In genomic region chr13:95338905-95339304, GRCh38 we compare ENCODE assay signal across 19 cellular contexts. TPM values are rescaled to one million over a fixed set of nuclear protein-coding genes. Genes with fewer than 3 reads are reported as not detected.
DNase-seq lines count a peak whose midpoint lies in the region; ATAC-seq and TF ChIP-seq lines count a peak whose summit lies in the region.
"Had no signal": no experiment of that assay in that cellular context is flagged by ENCODE, and none has a peak within 500 bp of the region (broad histone marks: within the 10 kb centered on the region; RNA-seq: fewer than 3 reads in every experiment).

No MANE protein-coding gene starts in this region.

- DNase-seq in HCT116 (ENCODE audit: low read depth, low spot score) (no peak), sigmoid colon (peak; percentile 80), smooth muscle cell (lab: John Stamatoyannopoulos, UW; ENCODE audit: unreplicated experiment) (no peak), NCI-H748 (lab: John Stamatoyannopoulos, UW; ENCODE audit: unreplicated experiment) (no peak), NK-92 (lab: John Stamatoyannopoulos, UW; ENCODE audit: unreplicated experiment) (no peak)
- DNase-seq: Caco-2; CD4-positive, CD25-positive, alpha-beta regulatory T cell; CD8-positive, alpha-beta T cell; DMS153; DND-41; GM23248; H7; HCEC 1CT had no signal

- H3F3A ChIP-seq in smooth muscle cell (ENCODE audit: low read depth), result no peaks in the 10 kb centered on the region

- no peaks in the 10 kb centered on the region for H3K27me3 Mint-ChIP-seq in nephron (ENCODE audit: low read depth)
- H3K27me3 Mint-ChIP-seq: CD4-positive, CD25-positive, alpha-beta regulatory T cell had no signal

- 81 to 84% methylated on average over 3 of the region's 3 CpGs for WGBS in sigmoid colon, 2 donors
- WGBS in smooth muscle cell (ENCODE audit: low lambda C conversion rate), result 90% methylated on average over 3 of the region's 3 CpGs

- H3K9me3 ChIP-seq in HCT116 (ENCODE audit: control insufficient read depth in 1 of 2, insufficient read depth in 1 of 2, low read depth in 1 of 2, low read length in 2 of 2) (no peaks in the 10 kb centered on the region), sigmoid colon (no peaks in the 10 kb centered on the region), smooth muscle cell (replicated peaks; ENCODE audit: low read depth) (no peaks in the 10 kb centered on the region)
- H3K9me3 ChIP-seq: BLaER1, Caco-2 had no signal

- TF ChIP-seq POLR2A in HCT116 (IDR thresholded peaks at IDR 0.05; ENCODE audit: borderline replicate concordance, extremely low read depth, insufficient read depth, insufficient read length) (no peak), sigmoid colon (IDR thresholded peaks at IDR 0.05) (no peak)

- H3K27ac ChIP-seq in HCT116 (ENCODE audit: low read depth, low read length), result no peak overlapping the region
- H3K27ac ChIP-seq in sigmoid colon, result peak overlapping the region in 3 of 4 donors; percentile 49 to 81 (median 61)
- no peak overlapping the region for H3K27ac ChIP-seq in smooth muscle cell (ENCODE audit: low read depth)
- H3K27ac ChIP-seq: 22Rv1, BLaER1, C4-2B, GM23248 had no signal

- POLR2A ChIA-PET in HCT116 (lab: Charles Lee), result no interaction called here

- CTCF ChIA-PET in HCT116 (lab: Charles Lee), result no interaction called here

- H3K79me2 ChIP-seq in HCT116 (ENCODE audit: insufficient read depth, low read length) (no peaks in the 10 kb centered on the region), smooth muscle cell (ENCODE audit: low read depth) (no peaks in the 10 kb centered on the region)

- intact Hi-C loops in HCT116 (cut with micrococcal nuclease) (no loop called here), sigmoid colon (cut with DNase I) (loop anchor here (2.0 kb wide), 1 partner anchor 42 kb away; no protein-coding TSS in a partner anchor)

- H3K4me1 ChIP-seq in HCT116 (ENCODE audit: control insufficient read depth in 1 of 2, insufficient read depth in 2 of 2, low read length in 2 of 2), result peaks cover 11 to 28% of the 10 kb centered on the region in 2 experiments
- peaks cover 0 to 58% (median 26%) of the 10 kb centered on the region in 4 donors for H3K4me1 ChIP-seq in sigmoid colon
- no peaks in the 10 kb centered on the region for H3K4me1 ChIP-seq in smooth muscle cell (ENCODE audit: low read depth)
- H3K4me1 ChIP-seq: BLaER1, Caco-2 had no signal

- H3K9ac ChIP-seq in HCT116 (ENCODE audit: low read length), result no peak overlapping the region
- H3K9ac ChIP-seq in smooth muscle cell (ENCODE audit: low read depth), result no peak overlapping the region
- H3K9ac ChIP-seq: BLaER1, GM23248 had no signal

- ATAC-seq in HCT116, result no peak
- ATAC-seq: CD8-positive, alpha-beta T cell; GM12878 had no signal

- no peaks in the 10 kb centered on the region for H3K27me3 ChIP-seq in HCT116 (ENCODE audit: insufficient read depth, low read length)
- no peaks in the 10 kb centered on the region for H3K27me3 ChIP-seq in sigmoid colon
- no peaks in the 10 kb centered on the region for H3K27me3 ChIP-seq in smooth muscle cell (ENCODE audit: low read depth)
- H3K27me3 ChIP-seq: BLaER1 had no signal

- RAD21 ChIA-PET in HCT116 (lab: Charles Lee; ENCODE audit: low non-redundant PET in 1 of 2, low total read pairs in 2 of 2, uncharacterized antibody in 2 of 2, unreplicated experiment in 2 of 2), result no interaction called here

- no peak for TF ChIP-seq RAD21 in HCT116 (IDR thresholded peaks at IDR 0.05; ENCODE audit: low read depth)

- H3K4me3 Mint-ChIP-seq in nephron, result no peak overlapping the region
- H3K4me3 Mint-ChIP-seq: B cell; CD4-positive, CD25-positive, alpha-beta regulatory T cell; CD8-positive, alpha-beta T cell had no signal

- H3K36me3 Mint-ChIP-seq in nephron (ENCODE audit: low read depth), result no peaks in the 10 kb centered on the region
- H3K36me3 Mint-ChIP-seq: CD4-positive, CD25-positive, alpha-beta regulatory T cell; CD8-positive, alpha-beta T cell had no signal

- peak overlapping the region; percentile 63 for H2AFZ ChIP-seq in HCT116 (ENCODE audit: low read depth, low read length, poor library complexity, severe bottlenecking)
- no peak overlapping the region for H2AFZ ChIP-seq in smooth muscle cell (ENCODE audit: low read depth)
- H2AFZ ChIP-seq: GM23248 had no signal

- no peak overlapping the region for H3K4me3 ChIP-seq in HCT116 (replicated peaks in 1 of 2; ENCODE audit: low read depth in 1 of 2, low read length in 2 of 2)
- no peak overlapping the region for H3K4me3 ChIP-seq in sigmoid colon
- H3K4me3 ChIP-seq in smooth muscle cell, result no peak overlapping the region
- H3K4me3 ChIP-seq: BLaER1, GM12878, GM23248 had no signal

- H3K9me3 Mint-ChIP-seq in nephron, result no peaks in the 10 kb centered on the region
- H3K9me3 Mint-ChIP-seq: CD8-positive, alpha-beta T cell had no signal

- H3K9me2 ChIP-seq in HCT116 (ENCODE audit: insufficient read depth), result no peaks in the 10 kb centered on the region

- H3K36me3 ChIP-seq in HCT116 (ENCODE audit: control insufficient read depth in 1 of 2, insufficient read depth in 2 of 2, low read length in 2 of 2), result no peaks in the 10 kb centered on the region
- no peaks in the 10 kb centered on the region for H3K36me3 ChIP-seq in sigmoid colon
- no peaks in the 10 kb centered on the region for H3K36me3 ChIP-seq in smooth muscle cell (ENCODE audit: low read depth)
- H3K36me3 ChIP-seq: BLaER1 had no signal

- H4K20me1 ChIP-seq in HCT116 (ENCODE audit: insufficient read depth) (no peaks in the 10 kb centered on the region), smooth muscle cell (ENCODE audit: low read depth) (no peaks in the 10 kb centered on the region)
- H4K20me1 ChIP-seq: BLaER1 had no signal

- BruUV-seq in HCT116 (replicated peaks; lab: Mats Ljungman, UMichigan), result no TSS peak

- peak; percentile 40 to 95 (median 70) for TF ChIP-seq EP300 in sigmoid colon (IDR thresholded peaks at IDR 0.05)

- peak overlapping the region; percentile 35 to 90 (median 78) for H3K27ac Mint-ChIP-seq in nephron
- H3K27ac Mint-ChIP-seq: B cell; CD4-positive, CD25-positive, alpha-beta regulatory T cell; CD8-positive, alpha-beta T cell had no signal

- no peak overlapping the region for H3K4me2 ChIP-seq in HCT116 (ENCODE audit: low read length)
- H3K4me2 ChIP-seq in smooth muscle cell, result no peak overlapping the region
- H3K4me2 ChIP-seq: BLaER1 had no signal

- H3K4me1 Mint-ChIP-seq in nephron, result peaks cover 30% of the 10 kb centered on the region
- H3K4me1 Mint-ChIP-seq: B cell; CD4-positive, CD25-positive, alpha-beta regulatory T cell had no signal

- TF ChIP-seq CTCF in HCT116 (IDR thresholded peaks at IDR 0.05 in 2 of 3, conservative IDR thresholded peaks at IDR 0.05 in 1 of 3; ENCODE audit: borderline replicate concordance in 1 of 3, insufficient read depth in 1 of 3, low read depth in 2 of 3, low read length in 2 of 3) (no peak), nephron (IDR thresholded peaks at IDR 0.05; ENCODE audit: unreplicated experiment in 3 of 3) (no peak), sigmoid colon (IDR thresholded peaks at IDR 0.05) (no peak), smooth muscle cell (IDR thresholded peaks at IDR 0.05; ENCODE audit: borderline replicate concordance, insufficient read depth, poor library complexity, severe bottlenecking) (no peak)

TF ChIP-seq in HCT116, 20 proteins besides CTCF, POLR2A, EP300 and RAD21:
- TF ChIP-seq, protein P1, sequence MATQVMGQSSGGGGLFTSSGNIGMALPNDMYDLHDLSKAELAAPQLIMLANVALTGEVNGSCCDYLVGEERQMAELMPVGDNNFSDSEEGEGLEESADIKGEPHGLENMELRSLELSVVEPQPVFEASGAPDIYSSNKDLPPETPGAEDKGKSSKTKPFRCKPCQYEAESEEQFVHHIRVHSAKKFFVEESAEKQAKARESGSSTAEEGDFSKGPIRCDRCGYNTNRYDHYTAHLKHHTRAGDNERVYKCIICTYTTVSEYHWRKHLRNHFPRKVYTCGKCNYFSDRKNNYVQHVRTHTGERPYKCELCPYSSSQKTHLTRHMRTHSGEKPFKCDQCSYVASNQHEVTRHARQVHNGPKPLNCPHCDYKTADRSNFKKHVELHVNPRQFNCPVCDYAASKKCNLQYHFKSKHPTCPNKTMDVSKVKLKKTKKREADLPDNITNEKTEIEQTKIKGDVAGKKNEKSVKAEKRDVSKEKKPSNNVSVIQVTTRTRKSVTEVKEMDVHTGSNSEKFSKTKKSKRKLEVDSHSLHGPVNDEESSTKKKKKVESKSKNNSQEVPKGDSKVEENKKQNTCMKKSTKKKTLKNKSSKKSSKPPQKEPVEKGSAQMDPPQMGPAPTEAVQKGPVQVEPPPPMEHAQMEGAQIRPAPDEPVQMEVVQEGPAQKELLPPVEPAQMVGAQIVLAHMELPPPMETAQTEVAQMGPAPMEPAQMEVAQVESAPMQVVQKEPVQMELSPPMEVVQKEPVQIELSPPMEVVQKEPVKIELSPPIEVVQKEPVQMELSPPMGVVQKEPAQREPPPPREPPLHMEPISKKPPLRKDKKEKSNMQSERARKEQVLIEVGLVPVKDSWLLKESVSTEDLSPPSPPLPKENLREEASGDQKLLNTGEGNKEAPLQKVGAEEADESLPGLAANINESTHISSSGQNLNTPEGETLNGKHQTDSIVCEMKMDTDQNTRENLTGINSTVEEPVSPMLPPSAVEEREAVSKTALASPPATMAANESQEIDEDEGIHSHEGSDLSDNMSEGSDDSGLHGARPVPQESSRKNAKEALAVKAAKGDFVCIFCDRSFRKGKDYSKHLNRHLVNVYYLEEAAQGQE (IDR thresholded peaks at IDR 0.05; ENCODE audit: low read depth), result no peak
- TF ChIP-seq, protein P2, sequence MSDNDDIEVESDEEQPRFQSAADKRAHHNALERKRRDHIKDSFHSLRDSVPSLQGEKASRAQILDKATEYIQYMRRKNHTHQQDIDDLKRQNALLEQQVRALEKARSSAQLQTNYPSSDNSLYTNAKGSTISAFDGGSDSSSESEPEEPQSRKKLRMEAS (IDR thresholded peaks at IDR 0.05), result no peak
- no peak for TF ChIP-seq EGR1 (IDR thresholded peaks at IDR 0.05; ENCODE audit: low read depth)
- TF ChIP-seq EZH2 (IDR thresholded peaks at IDR 0.05), result no peak
- no peak for TF ChIP-seq JUND (IDR thresholded peaks at IDR 0.05)
- no peak for TF ChIP-seq SRF (IDR thresholded peaks at IDR 0.05; ENCODE audit: low read depth)
- TF ChIP-seq ZFX (IDR thresholded peaks at IDR 0.05), result no peak

RNA-seq across cellular contexts. Expression of gene ABCC4, which starts 37.7 kb away (rescaled TPM):
- 26.3 TPM for total RNA-seq in HCT116 (2021; ENCODE audit: unreplicated experiment)
- 6.6 and 9.0 TPM in 2 replicates for polyA plus RNA-seq in HCT116 (2012)
- 10 to 100 TPM; 24.3 to 56.3 (median 43.1) TPM for total RNA-seq in sigmoid colon
- 1 to 10 TPM; 1.2 to 5.7 (median 4.2) TPM for polyA plus RNA-seq in sigmoid colon
- total RNA-seq in smooth muscle cell, result 35.9 and 37.7 TPM in 2 replicates
- 11.9 and 15.4 TPM in 2 replicates for polyA plus RNA-seq in smooth muscle cell

Comparison
In these comparisons a context has a peak if more than half of its experiments do, and no peak if none do; other contexts are left out.
1. H3K27ac ChIP-seq: peak in sigmoid colon (3 of 4); none in HCT116 (single experiment) and smooth muscle cell (single experiment).